In the genomic region with DNA sequence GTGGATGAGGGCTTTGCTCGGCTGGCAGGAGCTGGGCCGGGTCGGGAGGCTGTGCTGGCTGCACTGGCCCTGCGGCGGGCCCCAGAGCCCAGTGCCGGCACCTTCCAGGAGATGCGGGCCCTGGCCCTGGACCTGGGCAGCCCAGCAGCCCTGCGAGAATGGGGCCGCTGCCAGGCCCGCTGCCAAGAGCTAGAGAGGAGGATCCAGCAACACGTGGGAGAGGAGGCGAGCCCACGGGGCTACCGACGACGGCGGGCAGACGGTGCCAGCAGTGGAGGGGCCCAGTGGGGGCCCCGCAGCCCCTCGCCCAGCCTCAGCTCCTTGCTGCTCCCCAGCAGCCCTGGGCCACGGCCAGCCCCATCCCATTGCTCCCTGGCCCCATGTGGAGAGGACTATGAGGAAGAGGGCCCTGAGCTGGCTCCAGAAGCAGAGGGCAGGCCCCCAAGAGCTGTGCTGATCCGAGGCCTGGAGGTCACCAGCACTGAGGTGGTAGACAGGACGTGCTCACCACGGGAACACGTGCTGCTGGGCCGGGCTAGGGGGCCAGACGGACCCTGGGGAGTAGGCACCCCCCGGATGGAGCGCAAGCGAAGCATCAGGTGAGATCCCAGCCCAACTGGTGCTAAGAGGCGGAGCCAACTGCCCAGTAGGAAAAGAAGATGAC, we compare ENCODE assay signal across 23 cellular contexts. TPM values are rescaled to one million over a fixed set of nuclear protein-coding genes. Genes with fewer than 3 reads are reported as not detected.
"Had no signal": no experiment of that assay in that cellular context is flagged by ENCODE, and none has a peak within 500 bp of the region (broad histone marks: within the 10 kb centered on the region; RNA-seq: fewer than 3 reads in every experiment).

No MANE protein-coding gene starts in this region.

- H3K9me3 ChIP-seq: esophagus muscularis mucosa, gastrocnemius medialis, heart right ventricle, ovary, right atrium auricular region, tibial artery had no signal

- H3K27ac ChIP-seq: epithelial cell of prostate, esophagus muscularis mucosa, gastrocnemius medialis, heart right ventricle, ovary, right atrium auricular region, tibial artery had no signal

- H3K27me3 ChIP-seq: esophagus muscularis mucosa, gastrocnemius medialis, heart right ventricle, ovary, right atrium auricular region, tibial artery had no signal

- H3K4me1 ChIP-seq: gastrocnemius medialis, tibial artery had no signal

- DNase-seq: effector memory CD8-positive, alpha-beta T cell; gastrocnemius medialis; heart right ventricle; hypothalamus; kidney glomerular epithelial cell; mesendoderm; naive thymus-derived CD4-positive, alpha-beta T cell; nephron progenitor cell; ovary; small intestine; stimulated activated CD4-positive, alpha-beta T cell treated with anti-CD3 and anti-CD28 coated beads, Interleukin-2, amount 100 ng/mL, for 48 hours; stimulated activated naive CD4-positive, alpha-beta T cell treated with Interleukin-2 at 50 U/mL for 16 hours; tibial artery had no signal

- ATAC-seq: effector memory CD8-positive, alpha-beta T cell; gastrocnemius medialis; heart right ventricle; naive thymus-derived CD4-positive, alpha-beta T cell had no signal

- H3K36me3 ChIP-seq: ovary had no signal

- H3K4me3 ChIP-seq: esophagus muscularis mucosa, gastrocnemius medialis, heart right ventricle, ovary, right atrium auricular region, tibial artery had no signal

RNA-seq across cellular contexts. Expression of gene TMEM253, which starts 19.2 kb away (rescaled TPM):
- total RNA-seq: fibroblast of villous mesenchyme, lung microvascular endothelial cell, posterior vena cava, right atrium auricular region, temporal lobe had no signal
- polyA plus RNA-seq: naive thymus-derived CD4-positive, alpha-beta T cell had no signal

RNA-seq across cellular contexts. Expression of gene RNASE8, which starts 24.0 kb away (rescaled TPM):
- total RNA-seq: esophagus muscularis mucosa; fibroblast of villous mesenchyme; gastrocnemius medialis; heart right ventricle; liver; lung microvascular endothelial cell; mononuclear cell; naive thymus-derived CD4-positive, alpha-beta T cell; ovary; posterior vena cava; right atrium auricular region; temporal lobe; ureter had no signal
- polyA plus RNA-seq: heart right ventricle; liver; naive thymus-derived CD4-positive, alpha-beta T cell; ovary; small intestine had no signal

RNA-seq across cellular contexts. Expression of gene RNASE7, which starts 39.5 kb away (rescaled TPM):
- total RNA-seq: esophagus muscularis mucosa; fibroblast of villous mesenchyme; heart right ventricle; lung microvascular endothelial cell; mononuclear cell; naive thymus-derived CD4-positive, alpha-beta T cell; ovary; posterior vena cava; right atrium auricular region; temporal lobe had no signal
- polyA plus RNA-seq: naive thymus-derived CD4-positive, alpha-beta T cell; ovary had no signal
